16 cellular contexts compared by ENCODE assay signal in genomic region chr2:24337958-24338357, GRCh38. TPM values are rescaled to one million over a fixed set of nuclear protein-coding genes. Genes with fewer than 3 reads are reported as not detected.
DNase-seq lines count a peak whose midpoint lies in the region; ATAC-seq, FAIRE-seq and TF ChIP-seq lines count a peak whose summit lies in the region.
"Had no signal": no experiment of that assay in that cellular context is flagged by ENCODE, and none has a peak within 500 bp of the region (broad histone marks: within the 10 kb centered on the region; RNA-seq: fewer than 3 reads in every experiment).

No MANE protein-coding gene starts in this region.

- peaks cover 49% of the 10 kb centered on the region for H4K20me1 ChIP-seq in OCI-LY3 (ENCODE audit: insufficient read depth, low read length)

- peak overlapping the region; percentile 30 for H3K4me2 ChIP-seq in OCI-LY3 (ENCODE audit: low read length)

- no peaks in the 10 kb centered on the region for H3K9me3 Mint-ChIP-seq in dendritic cell treated with granulocyte-macrophage colony-stimulating factor and Interleukin-4, amounts not matched to agents 40 ng/mL and 50 ng/mL, for 4 days

- no peaks in the 10 kb centered on the region for H3K36me3 ChIP-seq in OCI-LY3 (replicated peaks; ENCODE audit: low read depth, low read length)
- no peaks in the 10 kb centered on the region for H3K36me3 ChIP-seq in neutrophil
- H3K36me3 ChIP-seq: heart left ventricle had no signal

- no peak overlapping the region for H3K9ac ChIP-seq in OCI-LY3 (ENCODE audit: low read length)

- DNase-seq in foreskin fibroblast (no peak), frontal cortex (ENCODE audit: low spot score in 2 of 2) (no peak)
- DNase-seq: activated CD4-positive, alpha-beta memory T cell treated with anti-CD3 and anti-CD28 coated beads, Interleukin-2, amount 10 ng/mL, durations not matched to agents 7 days and 5 days; activated T-cell treated with anti-CD3 and anti-CD28 coated beads, Interleukin-2, amount 50 U/mL, for 72 hours; heart left ventricle; MV-4-11; NCI-H2107; NCI-H82; posterior cingulate gyrus had no signal

- H3K36me3 Mint-ChIP-seq in dendritic cell treated with granulocyte-macrophage colony-stimulating factor and Interleukin-4, amounts not matched to agents 40 ng/mL and 50 ng/mL, for 4 days (ENCODE audit: low read depth): peaks cover 21% of the 10 kb centered on the region

- no peak for FAIRE-seq in frontal cortex (lab: Jason Lieb, UNC)

- H3K4me1 Mint-ChIP-seq in dendritic cell treated with granulocyte-macrophage colony-stimulating factor and Interleukin-4, amounts not matched to agents 40 ng/mL and 50 ng/mL, for 4 days (ENCODE audit: low read depth): peaks cover 81% of the 10 kb centered on the region

- H3K4me1 ChIP-seq in OCI-LY3 (ENCODE audit: low read length) (peaks cover 33% of the 10 kb centered on the region), neutrophil (ENCODE audit: control insufficient read depth in 1 of 2, insufficient read depth in 1 of 2, low read depth in 1 of 2, low read length in 1 of 2) (peaks cover 33% of the 10 kb centered on the region in 2 experiments)

- H3K27ac ChIP-seq in OCI-LY3 (ENCODE audit: low read length): 0 out of 2 replicates have a peak overlapping the region, but pooled peaks have one; percentile 12
- peak overlapping the region; percentile 20 for H3K27ac ChIP-seq in neutrophil
- H3K27ac ChIP-seq: heart left ventricle had no signal

- no peak for ATAC-seq in HG02973 (IDR thresholded peaks at IDR 0.05; ENCODE audit: unreplicated experiment)
- no peak for ATAC-seq in GM18498 (IDR thresholded peaks at IDR 0.05; ENCODE audit: unreplicated experiment)
- ATAC-seq: activated T-cell treated with anti-CD3 and anti-CD28 coated beads, Interleukin-2, amount 50 U/mL, for 72 hours; esophagus mucosa; heart left ventricle had no signal

- H3K9me3 ChIP-seq in OCI-LY3 (ENCODE audit: insufficient read depth, low read length): no peaks in the 10 kb centered on the region
- H3K9me3 ChIP-seq in neutrophil: no peaks in the 10 kb centered on the region
- H3K9me3 ChIP-seq: heart left ventricle had no signal

- H3K4me3 Mint-ChIP-seq in dendritic cell treated with granulocyte-macrophage colony-stimulating factor and Interleukin-4, amounts not matched to agents 40 ng/mL and 50 ng/mL, for 4 days: no peak overlapping the region
- H3K4me3 Mint-ChIP-seq: activated CD4-positive, alpha-beta memory T cell treated with anti-CD3 and anti-CD28 coated beads, Interleukin-2, amount 10 ng/mL, durations not matched to agents 7 days and 5 days; activated T-cell treated with anti-CD3 and anti-CD28 coated beads, Interleukin-2, amount 50 U/mL, for 72 hours had no signal

- intact Hi-C loops in dendritic cell treated with granulocyte-macrophage colony-stimulating factor and Interleukin-4, amounts not matched to agents 40 ng/mL and 50 ng/mL, for 4 days (cut with micrococcal nuclease): no loop called here

- H3K79me2 ChIP-seq in OCI-LY3 (ENCODE audit: low read length): peaks cover 89% of the 10 kb centered on the region

- H3K4me3 ChIP-seq in OCI-LY3 (ENCODE audit: low read length): no peak overlapping the region
- no peak overlapping the region for H3K4me3 ChIP-seq in neutrophil (ENCODE audit: low read depth in 1 of 2, low read length in 1 of 2)
- no peak overlapping the region for H3K4me3 ChIP-seq in foreskin fibroblast (ENCODE audit: low read depth in 1 of 2, low read length in 2 of 2)
- H3K4me3 ChIP-seq: heart left ventricle had no signal

- no peaks in the 10 kb centered on the region for H3K27me3 ChIP-seq in OCI-LY3 (ENCODE audit: low read depth, low read length)
- H3K27me3 ChIP-seq in neutrophil: no peaks in the 10 kb centered on the region
- H3K27me3 ChIP-seq: heart left ventricle had no signal

- H3K27me3 Mint-ChIP-seq in dendritic cell treated with granulocyte-macrophage colony-stimulating factor and Interleukin-4, amounts not matched to agents 40 ng/mL and 50 ng/mL, for 4 days: no peaks in the 10 kb centered on the region
- H3K27me3 Mint-ChIP-seq: activated CD4-positive, alpha-beta memory T cell treated with anti-CD3 and anti-CD28 coated beads, Interleukin-2, amount 10 ng/mL, durations not matched to agents 7 days and 5 days had no signal

- peak overlapping the region; percentile 63 for H3K27ac Mint-ChIP-seq in dendritic cell treated with granulocyte-macrophage colony-stimulating factor and Interleukin-4, amounts not matched to agents 40 ng/mL and 50 ng/mL, for 4 days
- H3K27ac Mint-ChIP-seq: activated CD4-positive, alpha-beta memory T cell treated with anti-CD3 and anti-CD28 coated beads, Interleukin-2, amount 10 ng/mL, durations not matched to agents 7 days and 5 days had no signal

- peak; percentile 12 for TF ChIP-seq CTCF in GM12873 (IDR thresholded peaks at IDR 0.05; ENCODE audit: insufficient read depth, low read depth, low read length, missing control alignments)
- TF ChIP-seq CTCF in OCI-LY3 (IDR thresholded peaks at IDR 0.05; ENCODE audit: low read depth, low read length): peak; percentile 38
- TF ChIP-seq CTCF in neutrophil (IDR thresholded peaks at IDR 0.05): no peak
- no peak for TF ChIP-seq CTCF in foreskin fibroblast (IDR thresholded peaks at IDR 0.05; ENCODE audit: low read depth, low read length)

- H2AFZ ChIP-seq in OCI-LY3 (ENCODE audit: low read depth, low read length): no peak overlapping the region

RNA-seq across cellular contexts. Expression of gene ITSN2, which starts 22.4 kb away (rescaled TPM):
- 25.3 TPM for total RNA-seq in frontal cortex

Comparison
In these comparisons a context has a peak if more than half of its experiments do, and no peak if none do; other contexts are left out.
1. CTCF ChIP-seq: peak in GM12873 (single experiment) and OCI-LY3 (single experiment); none in neutrophil (single experiment) and foreskin fibroblast (single experiment).